Comparison of ENCODE assay signal across 3 cellular contexts in the genomic region with DNA sequence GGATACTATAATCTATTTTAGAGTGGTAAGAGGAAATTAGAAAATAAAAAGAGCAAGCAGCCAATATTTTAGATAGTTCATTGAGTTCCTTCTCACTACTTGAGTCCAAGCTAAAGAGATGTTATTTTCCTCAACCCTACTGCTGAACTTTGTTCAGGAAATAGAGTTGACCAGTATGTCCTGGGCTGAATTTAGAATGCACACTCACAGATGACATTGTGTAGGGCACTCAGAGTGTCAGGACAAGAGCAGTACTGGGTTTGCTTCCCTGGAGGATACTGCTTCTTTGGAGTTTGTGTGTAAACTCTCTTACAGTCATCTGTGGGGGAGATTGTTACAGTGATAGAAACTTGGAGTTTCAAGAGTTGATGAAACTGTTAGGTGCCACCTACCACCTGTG.
"Had no signal": no experiment of that assay in that cellular context is flagged by ENCODE, and none has a peak within 500 bp of the region (broad histone marks: within the 10 kb centered on the region; RNA-seq: fewer than 3 reads in every experiment).

No MANE protein-coding gene starts in this region.

- ATAC-seq: GM12878 had no signal

- DNase-seq: GDM1, GF-D8 had no signal

- H3K4me3 ChIP-seq: GM12878 had no signal
